In the genomic region with DNA sequence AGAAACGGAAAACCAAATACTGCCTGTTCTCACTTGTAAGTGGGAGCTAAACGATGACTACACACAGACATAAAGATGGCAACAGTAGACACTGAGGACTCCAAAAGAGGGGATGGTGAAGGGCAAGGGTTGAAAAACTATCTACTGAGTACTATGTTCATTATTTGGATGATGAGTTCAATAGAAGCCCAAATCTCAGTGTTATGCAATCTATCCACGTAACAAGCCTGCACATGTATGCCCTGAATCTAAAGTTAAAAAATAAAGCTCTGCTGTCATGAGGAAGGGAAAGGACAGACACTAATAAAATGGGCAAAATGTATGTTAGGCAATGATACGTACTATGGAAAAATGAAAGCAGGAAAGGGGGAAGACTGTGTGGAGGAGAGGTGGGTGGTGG, we compare ENCODE assay signal across 32 cellular contexts.
"Had no signal": no experiment of that assay in that cellular context is flagged by ENCODE, and none has a peak within 500 bp of the region (broad histone marks: within the 10 kb centered on the region; RNA-seq: fewer than 3 reads in every experiment).

No MANE protein-coding gene starts in this region.

- DNase-seq: hypothalamus; immature natural killer cell; kidney; left colon; left lung; lower lobe of right lung; mesendoderm; naive B cell; natural killer cell; nephron progenitor cell; pancreas; posterior cingulate gyrus; retina; right cardiac atrium; stimulated activated CD4-positive, alpha-beta T cell treated with anti-CD3 and anti-CD28 coated beads, Interleukin-12 subunit alpha, Interleukin-12 subunit beta, amount 100 ng/mL, for 4 hours; stimulated activated CD4-positive, alpha-beta T cell treated with anti-CD3 and anti-CD28 coated beads, Interleukin-15, amount 100 ng/mL, for 24 hours; stimulated activated CD4-positive, alpha-beta T cell treated with anti-CD3 and anti-CD28 coated beads, Interleukin-2, amount 100 ng/mL, for 24 hours; stimulated activated CD4-positive, alpha-beta T cell treated with anti-CD3 and anti-CD28 coated beads, Interleukin-4, amount 100 ng/mL, for 1 hour; stimulated activated naive B cell treated with anti-CD40 and anti-IgM and Interleukin-4, amounts not matched to agents 10 μg/mL and 1 μg/mL and 100 μg/mL, for 72 hours; stimulated activated naive CD8-positive, alpha-beta T cell treated with anti-CD3 and anti-CD28 coated beads, Interleukin-15, Interleukin-2, amounts not matched to agents 100 U/mL and 50 U/mL, for 24 hours; stomach; testis; thyroid gland; trophoblast cell; upper lobe of right lung; uterus had no signal

- ATAC-seq: left colon; left lung; natural killer cell; pancreas; right cardiac atrium; sciatic nerve; stimulated activated naive B cell treated with anti-CD40 and anti-IgM and Interleukin-4, amounts not matched to agents 10 μg/mL and 1 μg/mL and 100 μg/mL, for 72 hours; stimulated activated naive CD8-positive, alpha-beta T cell treated with anti-CD3 and anti-CD28 coated beads, Interleukin-15, Interleukin-2, amounts not matched to agents 100 U/mL and 50 U/mL, for 24 hours; upper lobe of right lung had no signal

- H3K9me3 Mint-ChIP-seq: mesothelial cell of epicardium, nephron progenitor cell had no signal

- H3K4me3 ChIP-seq: left lung, lower lobe of right lung, neural progenitor cell, pancreas, prostate gland, skin epidermis, stomach, testis, thyroid gland, upper lobe of right lung, uterus had no signal

- H3K27ac ChIP-seq: left lung, lower lobe of right lung, pancreas, prostate gland, skin epidermis, stomach, thyroid gland, upper lobe of right lung, uterus had no signal

- H3K27me3 ChIP-seq: left lung, neural progenitor cell, pancreas, stomach, testis, thyroid gland, upper lobe of right lung, uterus had no signal

- H3K4me1 ChIP-seq: left lung, lower lobe of right lung, pancreas, prostate gland, testis, thyroid gland, upper lobe of right lung, uterus had no signal

- H3K36me3 Mint-ChIP-seq: immature natural killer cell; mesothelial cell of epicardium; naive B cell; natural killer cell; stimulated activated naive B cell treated with anti-CD40 and anti-IgM and Interleukin-4, amounts not matched to agents 10 μg/mL and 1 μg/mL and 100 μg/mL, for 72 hours had no signal

- H3K4me1 Mint-ChIP-seq: immature natural killer cell; naive B cell; natural killer cell; stimulated activated naive B cell treated with anti-CD40 and anti-IgM and Interleukin-4, amounts not matched to agents 10 μg/mL and 1 μg/mL and 100 μg/mL, for 72 hours had no signal

- H3K36me3 ChIP-seq: left lung, lower lobe of right lung, pancreas, prostate gland, stomach, thyroid gland, upper lobe of right lung, uterus had no signal

- H3K9me3 ChIP-seq: left lung, lower lobe of right lung, pancreas, prostate gland, stomach, testis, thyroid gland, upper lobe of right lung, uterus had no signal

- H3K27ac Mint-ChIP-seq: immature natural killer cell; mesothelial cell of epicardium; naive B cell; natural killer cell; nephron progenitor cell; stimulated activated naive B cell treated with anti-CD40 and anti-IgM and Interleukin-4, amounts not matched to agents 10 μg/mL and 1 μg/mL and 100 μg/mL, for 72 hours had no signal

- FAIRE-seq: islet of Langerhans, kidney, pancreas had no signal

- H3K4me3 Mint-ChIP-seq: immature natural killer cell; mesothelial cell of epicardium; naive B cell; natural killer cell; nephron progenitor cell; stimulated activated naive B cell treated with anti-CD40 and anti-IgM and Interleukin-4, amounts not matched to agents 10 μg/mL and 1 μg/mL and 100 μg/mL, for 72 hours had no signal
